ENCODE assay signal across 24 cellular contexts in the genomic region with DNA sequence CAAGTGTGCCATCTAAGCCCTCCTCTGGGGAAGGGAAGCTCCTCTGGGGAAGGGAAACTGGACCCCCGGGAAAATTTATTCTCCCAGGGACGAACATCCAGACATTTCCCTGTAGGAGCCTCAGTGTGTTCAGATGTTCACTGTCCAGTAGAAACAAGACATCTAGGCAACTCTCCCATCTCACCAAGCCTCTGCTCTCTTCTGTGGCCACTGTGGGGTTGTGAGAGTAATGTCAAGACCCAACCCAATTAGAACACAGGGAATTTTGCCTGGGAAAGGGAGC. TPM values are rescaled to one million over a fixed set of nuclear protein-coding genes. Genes with fewer than 3 reads are reported as not detected.
DNase-seq lines count a peak whose midpoint lies in the region; ATAC-seq, FAIRE-seq and TF ChIP-seq lines count a peak whose summit lies in the region.
"Had no signal": no experiment of that assay in that cellular context is flagged by ENCODE, and none has a peak within 500 bp of the region (broad histone marks: within the 10 kb centered on the region; RNA-seq: fewer than 3 reads in every experiment).

No MANE protein-coding gene starts in this region.

- no peak overlapping the region for H2BK5ac ChIP-seq in H9 (ENCODE audit: insufficient read length, low read length)

- H3K4ac ChIP-seq in H9 (ENCODE audit: low read depth, low read length): no peak overlapping the region

- H3K79me1 ChIP-seq in H9 (ENCODE audit: insufficient read depth, low read depth, low read length, poor library complexity, severe bottlenecking): no peaks in the 10 kb centered on the region

- no peak overlapping the region for H4K8ac ChIP-seq in H9 (replicated peaks; ENCODE audit: insufficient read length, low read depth, low read length)

- peak overlapping the region in 8 of 11 experiments; percentile 26 to 93 (median 82); a peak in 12 of 22 replicates for H3K4me2 ChIP-seq in BLaER1 treated with 17β-estradiol and CSF1 and Interleukin-3, amounts not matched to agents 10 nM and 100 nM
- no peak overlapping the region for H3K4me2 ChIP-seq in H9 (ENCODE audit: insufficient read depth, insufficient read length, low read length)
- H3K4me2 ChIP-seq: PC-9 had no signal

- H3K27me3 Mint-ChIP-seq in H9 (ENCODE audit: low read depth): peaks cover 4% of the 10 kb centered on the region

- ATAC-seq in gastroesophageal sphincter (no peak), HG02610 (IDR thresholded peaks at IDR 0.05; ENCODE audit: unreplicated experiment) (no peak), GM18502 (IDR thresholded peaks at IDR 0.05; ENCODE audit: poor library complexity, unreplicated experiment) (no peak), HG03521 (IDR thresholded peaks at IDR 0.05; ENCODE audit: unreplicated experiment) (no peak)

- H3K4me3 Mint-ChIP-seq in H9: no peak overlapping the region

- peaks cover 0 to 5% (median 2%) of the 10 kb centered on the region in 11 experiments; a peak in 14 of 22 replicates for H3K9me3 ChIP-seq in BLaER1 treated with 17β-estradiol and CSF1 and Interleukin-3, amounts not matched to agents 10 nM and 100 nM (replicated peaks in 1 of 11)
- H3K9me3 ChIP-seq in H9 (ENCODE audit: control insufficient read depth, low read depth, low read length) (no peaks in the 10 kb centered on the region), gastroesophageal sphincter (no peaks in the 10 kb centered on the region), small intestine (ENCODE audit: control insufficient read depth, low read depth) (no peaks in the 10 kb centered on the region)

- no peak overlapping the region for H3K9ac ChIP-seq in BLaER1 treated with 17β-estradiol and CSF1 and Interleukin-3, amounts not matched to agents 10 nM and 100 nM
- no peak overlapping the region for H3K9ac ChIP-seq in H9 (ENCODE audit: extremely low read depth, insufficient read length, low read length)

- no peak overlapping the region for H2BK15ac ChIP-seq in H9 (ENCODE audit: low read depth, low read length)

- TF ChIP-seq EP300 in gastroesophageal sphincter (IDR thresholded peaks at IDR 0.05): no peak

- H3K9me3 Mint-ChIP-seq in H9: no peaks in the 10 kb centered on the region
- H3K9me3 Mint-ChIP-seq: CD8-positive, alpha-beta memory T cell had no signal

- peak overlapping the region; percentile 34 for H2BK20ac ChIP-seq in H9 (ENCODE audit: low read depth, low read length, poor library complexity, severe bottlenecking)

- H3K36me3 Mint-ChIP-seq in H9 (ENCODE audit: insufficient read depth in 1 of 3, low read depth in 3 of 3): no peaks in the 10 kb centered on the region; a peak in 1 of 7 replicates

- H4K91ac ChIP-seq in H9 (ENCODE audit: insufficient read length, low read depth, low read length): no peak overlapping the region

- no peak overlapping the region for H3K27ac Mint-ChIP-seq in H9
- H3K27ac Mint-ChIP-seq: CD8-positive, alpha-beta memory T cell had no signal

- H3K56ac ChIP-seq in H9 (ENCODE audit: insufficient read length, low read depth, low read length): no peak overlapping the region

- no peak for FAIRE-seq in small intestine (lab: Jason Lieb, UNC)
- FAIRE-seq: GM12892, GM18507, H1 had no signal

- peaks cover 27 to 58% of the 10 kb centered on the region in 2 experiments for H3K4me1 Mint-ChIP-seq in H9

- no peaks in the 10 kb centered on the region for H3K36me3 ChIP-seq in BLaER1 treated with 17β-estradiol and CSF1 and Interleukin-3, amounts not matched to agents 10 nM and 100 nM
- H3K36me3 ChIP-seq in gastroesophageal sphincter (no peaks in the 10 kb centered on the region), small intestine (ENCODE audit: control insufficient read depth in 2 of 2, insufficient read depth in 2 of 2, low read length in 2 of 2) (no peaks in the 10 kb centered on the region)

- H3K4me1 ChIP-seq in BLaER1 treated with 17β-estradiol and CSF1 and Interleukin-3, amounts not matched to agents 10 nM and 100 nM: peaks cover 25 to 90% (median 78%) of the 10 kb centered on the region in 10 experiments
- peaks cover 5% of the 10 kb centered on the region for H3K4me1 ChIP-seq in H9 (ENCODE audit: insufficient read depth, low read length)
- H3K4me1 ChIP-seq in gastroesophageal sphincter: peaks cover 0 to 57% (median 13%) of the 10 kb centered on the region in 3 donors
- no peaks in the 10 kb centered on the region for H3K4me1 ChIP-seq in small intestine (ENCODE audit: control insufficient read depth in 2 of 2, insufficient read depth in 1 of 2, low read depth in 1 of 2, low read length in 1 of 2)

- H3K23ac ChIP-seq in H9 (ENCODE audit: insufficient read length, low read depth, low read length): no peak overlapping the region

- H3K79me2 ChIP-seq in H9 (ENCODE audit: insufficient read depth, low read length): no peaks in the 10 kb centered on the region

- WGBS in H9 (ENCODE audit: extremely low coverage, insufficient read length, low lambda C conversion rate): no CpG with 5 or more reads among the region's 2 CpGs
- WGBS in gastroesophageal sphincter (ENCODE audit: low coverage in 1 of 2), 2 donors: 40% methylated on average over 1 of the region's 2 CpGs; no CpG with 5 or more reads in 1 of the 2 donors
- WGBS in small intestine, 3 donors: 77 to 84% (median 79%) methylated on average over 2 of the region's 2 CpGs

- peaks cover 11% of the 10 kb centered on the region for H3K23me2 ChIP-seq in H9 (ENCODE audit: insufficient read length, low read depth, low read length, poor library complexity, severe bottlenecking)

- no peak overlapping the region for H2BK120ac ChIP-seq in H9 (ENCODE audit: low read depth, low read length, poor library complexity, severe bottlenecking)

- no peak overlapping the region for H3K14ac ChIP-seq in H9 (ENCODE audit: insufficient read depth, low read length)

- peaks cover 12 to 43% (median 18%) of the 10 kb centered on the region in 11 experiments for H3K27me3 ChIP-seq in BLaER1 treated with 17β-estradiol and CSF1 and Interleukin-3, amounts not matched to agents 10 nM and 100 nM
- H3K27me3 ChIP-seq in H9 (ENCODE audit: insufficient read depth, low read length): no peaks in the 10 kb centered on the region; the same call in 1 of the 2 replicates
- H3K27me3 ChIP-seq in gastroesophageal sphincter: peaks cover 18% of the 10 kb centered on the region
- peaks cover 0 to 3% of the 10 kb centered on the region in 2 donors for H3K27me3 ChIP-seq in small intestine (ENCODE audit: control insufficient read depth in 2 of 2, insufficient read depth in 2 of 2, low read length in 2 of 2)

- H3K18ac ChIP-seq in H9 (ENCODE audit: insufficient read length, low read depth, low read length): no peak overlapping the region

- H2BK12ac ChIP-seq in H9 (ENCODE audit: insufficient read length, low read depth, low read length): no peak overlapping the region

- H3K27ac ChIP-seq in BLaER1 treated with 17β-estradiol and CSF1 and Interleukin-3, amounts not matched to agents 10 nM and 100 nM: peak overlapping the region in 1 of 11 experiments; percentile 40; a peak in 4 of 22 replicates
- H3K27ac ChIP-seq in H9 (ENCODE audit: insufficient read length, low read depth, low read length): no peak overlapping the region
- peak overlapping the region in 3 of 4 donors; percentile 80 to 93 (median 88) for H3K27ac ChIP-seq in gastroesophageal sphincter
- H3K27ac ChIP-seq in small intestine (ENCODE audit: low read depth in 1 of 2, low read length in 1 of 2): no peak overlapping the region
- H3K27ac ChIP-seq: PC-9, RWPE1 had no signal

- H2AK5ac ChIP-seq in H9 (ENCODE audit: insufficient read length, low read length): no peak overlapping the region

- no peak overlapping the region for H3K4me3 ChIP-seq in BLaER1 treated with 17β-estradiol and CSF1 and Interleukin-3, amounts not matched to agents 10 nM and 100 nM
- H3K4me3 ChIP-seq in gastroesophageal sphincter (no peak overlapping the region), small intestine (ENCODE audit: low read depth in 1 of 2, low read length in 2 of 2) (no peak overlapping the region)
- H3K4me3 ChIP-seq: PC-9 had no signal

- H4K5ac ChIP-seq in H9 (ENCODE audit: insufficient read length, low read depth, low read length): no peak overlapping the region

- H4K20me1 ChIP-seq in BLaER1 treated with 17β-estradiol and CSF1 and Interleukin-3, amounts not matched to agents 10 nM and 100 nM: no peaks in the 10 kb centered on the region
- H4K20me1 ChIP-seq in H9 (ENCODE audit: control insufficient read depth, insufficient read depth, insufficient read length): no peaks in the 10 kb centered on the region

- H2AFZ ChIP-seq in H9 (ENCODE audit: low read length): no peak overlapping the region
- H2AFZ ChIP-seq: PC-9 had no signal

- DNase-seq in H9 (no peak), small intestine (no peak)
- peak; percentile 7 for DNase-seq in stimulated activated CD8-positive, alpha-beta memory T cell treated with anti-CD3 and anti-CD28 coated beads, Interleukin-4, amount 100 ng/mL, for 48 hours
- DNase-seq: C1 segment of cervical spinal cord; Calu3; CD8-positive, alpha-beta memory T cell; DMS153; KBM-7; MM.1S; NCI-H1048; NCI-H1436 treated with DMSO at 0.1 percent for 48 hours; NCI-H1930; NCI-H510A treated with DMSO at 0.1 percent for 48 hours; NCI-H748 treated with DMSO at 0.1 percent for 48 hours; PC-9 had no signal

- TF ChIP-seq POLR2A in gastroesophageal sphincter (IDR thresholded peaks at IDR 0.05): no peak

- no peak overlapping the region for H3T11ph ChIP-seq in H9 (ENCODE audit: low read length)

- no peak for TF ChIP-seq CTCF in H9 (conservative IDR thresholded peaks at IDR 0.05)
- no peak for TF ChIP-seq CTCF in gastroesophageal sphincter (IDR thresholded peaks at IDR 0.05)

RNA-seq across cellular contexts. Expression of gene PTGIS, which starts 3.6 kb away (rescaled TPM):
- 18.9 and 20.0 TPM in 2 replicates for total RNA-seq in H9 (2021)
- total RNA-seq in gastroesophageal sphincter: 100 to 1,000 TPM in 3 of 4 donors, 10 to 100 TPM in 1; 75.3 to 169 (median 137) TPM
- polyA plus RNA-seq in small intestine: 10 to 100 TPM in 1 of 3 donors, under 1 TPM in 2; 0.22 to 15.1 (median 0.54) TPM

Comparison
In these comparisons a context has a peak if more than half of its experiments do, and no peak if none do; other contexts are left out.
1. H3K27ac ChIP-seq: peak in gastroesophageal sphincter (3 of 4); none in H9 (single experiment) and small intestine (0 of 2).